1 cellular context compared by ENCODE assay signal in the genomic region with DNA sequence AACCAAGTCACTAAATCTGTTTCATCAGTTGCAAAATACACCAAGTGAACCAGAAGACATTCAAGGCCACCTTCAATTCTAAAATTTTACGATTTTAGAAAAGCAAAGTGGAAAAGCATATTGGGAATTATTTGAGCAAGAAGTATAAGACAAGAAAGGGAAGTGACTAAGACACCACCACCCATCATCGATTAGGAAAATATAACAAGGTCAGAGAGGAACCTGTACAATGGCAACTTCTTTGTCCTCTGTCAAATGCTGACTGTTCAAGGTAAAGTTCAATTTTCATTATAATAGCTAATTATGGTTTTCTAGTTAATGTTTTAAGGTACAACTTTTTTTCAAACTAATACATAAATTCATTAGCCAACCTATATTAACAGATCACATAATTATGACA.
TF ChIP-seq lines count a peak whose summit lies in the region.

No MANE protein-coding gene starts in this region.

TF ChIP-seq in GM12878, 131 proteins besides CTCF, POLR2A, EP300 and RAD21:
- TF ChIP-seq, protein P1, sequence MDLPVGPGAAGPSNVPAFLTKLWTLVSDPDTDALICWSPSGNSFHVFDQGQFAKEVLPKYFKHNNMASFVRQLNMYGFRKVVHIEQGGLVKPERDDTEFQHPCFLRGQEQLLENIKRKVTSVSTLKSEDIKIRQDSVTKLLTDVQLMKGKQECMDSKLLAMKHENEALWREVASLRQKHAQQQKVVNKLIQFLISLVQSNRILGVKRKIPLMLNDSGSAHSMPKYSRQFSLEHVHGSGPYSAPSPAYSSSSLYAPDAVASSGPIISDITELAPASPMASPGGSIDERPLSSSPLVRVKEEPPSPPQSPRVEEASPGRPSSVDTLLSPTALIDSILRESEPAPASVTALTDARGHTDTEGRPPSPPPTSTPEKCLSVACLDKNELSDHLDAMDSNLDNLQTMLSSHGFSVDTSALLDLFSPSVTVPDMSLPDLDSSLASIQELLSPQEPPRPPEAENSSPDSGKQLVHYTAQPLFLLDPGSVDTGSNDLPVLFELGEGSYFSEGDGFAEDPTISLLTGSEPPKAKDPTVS (IDR thresholded peaks at IDR 0.05; ENCODE audit: low read depth, low read length), result no peak
- TF ChIP-seq GATAD2B (conservative IDR thresholded peaks at IDR 0.05; ENCODE audit: low read depth) (no peak), CREM (IDR thresholded peaks at IDR 0.05; ENCODE audit: low read depth) (no peak), SPI1 (IDR thresholded peaks at IDR 0.05; ENCODE audit: borderline replicate concordance, insufficient read depth, low read depth, low read length) (peak; percentile 37; the same call in 1 of the 2 replicates), ZNF622 (IDR thresholded peaks at IDR 0.05) (no peak)
